In genomic region chr11:93497575-93497974, GRCh38 we compare ENCODE assay signal across 2 cellular contexts.
TF ChIP-seq lines count a peak whose summit lies in the region.

No MANE protein-coding gene starts in this region.

TF ChIP-seq in GM23338, 12 proteins besides CTCF, POLR2A, EP300 and RAD21:
- TF ChIP-seq ETS1 (IDR thresholded peaks at IDR 0.05) = no peak
- no peak for TF ChIP-seq POLR2AphosphoS5 (IDR thresholded peaks at IDR 0.05; ENCODE audit: low read depth)
- no peak for TF ChIP-seq ZNF462 (CRISPR knock-in tag; IDR thresholded peaks at IDR 0.05)
- TF ChIP-seq NANOG (IDR thresholded peaks at IDR 0.05; ENCODE audit: borderline replicate concordance) = no peak
- no peak for TF ChIP-seq ZNF331 (CRISPR knock-in tag; IDR thresholded peaks at IDR 0.05; ENCODE audit: low read depth)
- TF ChIP-seq REST (IDR thresholded peaks at IDR 0.05; ENCODE audit: unreplicated experiment) = no peak
- no peak for TF ChIP-seq STAT1 (IDR thresholded peaks at IDR 0.05; ENCODE audit: unreplicated experiment)
- TF ChIP-seq EZH2phosphoT487 (IDR thresholded peaks at IDR 0.05; ENCODE audit: unreplicated experiment) = no peak
- TF ChIP-seq CREB1 (CRISPR knock-in tag; IDR thresholded peaks at IDR 0.05; ENCODE audit: low read depth) = no peak
- TF ChIP-seq EZH2 (IDR thresholded peaks at IDR 0.05; ENCODE audit: low read depth, unreplicated experiment) = no peak
- no peak for TF ChIP-seq JUNB (IDR thresholded peaks at IDR 0.05; ENCODE audit: unreplicated experiment)
- no peak for TF ChIP-seq ZNF114 (CRISPR knock-in tag; IDR thresholded peaks at IDR 0.05)

TF ChIP-seq in H1, 55 proteins besides CTCF, POLR2A, EP300 and RAD21 (continued from another document):
- TF ChIP-seq RNF2 (IDR thresholded peaks at IDR 0.05; ENCODE audit: borderline replicate concordance, low read depth, low read length, missing control alignments, poor library complexity, severe bottlenecking) (no peak), ATF2 (IDR thresholded peaks at IDR 0.05; ENCODE audit: low read length) (no peak), CBX8 (IDR thresholded peaks at IDR 0.05; ENCODE audit: borderline replicate concordance, low read depth, low read length) (no peak), E2F6 (IDR thresholded peaks at IDR 0.05) (no peak), CTBP2 (IDR thresholded peaks at IDR 0.05; ENCODE audit: borderline replicate concordance, insufficient read depth, insufficient read length, low read length) (no peak), HDAC2 (IDR thresholded peaks at IDR 0.05; ENCODE audit: borderline replicate concordance in 1 of 2, low read depth in 2 of 2, low read length in 2 of 2) (no peak), GTF2F1 (IDR thresholded peaks at IDR 0.05; ENCODE audit: borderline replicate concordance, low read depth, low read length) (no peak), SP2 (IDR thresholded peaks at IDR 0.05; ENCODE audit: low read length) (no peak), BRCA1 (IDR thresholded peaks at IDR 0.05; ENCODE audit: low read depth, low read length) (no peak)
